27 cellular contexts compared by ENCODE assay signal in genomic region chr11:70606951-70607330, GRCh38.
DNase-seq lines count a peak whose midpoint lies in the region; ATAC-seq, FAIRE-seq and TF ChIP-seq lines count a peak whose summit lies in the region.
"Had no signal": no experiment of that assay in that cellular context is flagged by ENCODE, and none has a peak within 500 bp of the region (broad histone marks: within the 10 kb centered on the region; RNA-seq: fewer than 3 reads in every experiment).

No MANE protein-coding gene starts in this region.

- H3K79me1 ChIP-seq in H1 (ENCODE audit: low read depth, low read length), result no peaks in the 10 kb centered on the region; the same call in none of the 2 replicates
- no peaks in the 10 kb centered on the region for H3K79me1 ChIP-seq in neuronal stem cell (ENCODE audit: low read depth, low read length)

- H3K9ac ChIP-seq in H1 (replicated peaks in 1 of 4; ENCODE audit: extremely low read depth in 1 of 4, low read depth in 3 of 4, low read length in 3 of 4) (no peak overlapping the region), HepG2 (ENCODE audit: insufficient read depth, low read depth, low read length) (no peak overlapping the region), neuronal stem cell (ENCODE audit: low read depth, low read length, poor library complexity) (no peak overlapping the region)
- H3K9ac ChIP-seq: BLaER1 had no signal

- no peak overlapping the region for H3K4me2 ChIP-seq in H1 (ENCODE audit: insufficient read depth in 1 of 2, low read depth in 2 of 2, low read length in 2 of 2)
- H3K4me2 ChIP-seq in HepG2 (ENCODE audit: low read depth, low read length), result no peak overlapping the region
- H3K4me2 ChIP-seq in neuronal stem cell (ENCODE audit: insufficient read depth, low read length, poor library complexity, severe bottlenecking), result no peak overlapping the region
- H3K4me2 ChIP-seq: BLaER1 had no signal

- H4K8ac ChIP-seq in H1 (ENCODE audit: extremely low read depth, insufficient read depth, low read length), result no peak overlapping the region
- no peak overlapping the region for H4K8ac ChIP-seq in neuronal stem cell (ENCODE audit: low read depth, low read length)

- H3K56ac ChIP-seq in H1 (replicated peaks; ENCODE audit: insufficient read length, low read depth, low read length), result no peak overlapping the region

- no peak overlapping the region for H2BK20ac ChIP-seq in H1 (ENCODE audit: low read length)

- TF ChIP-seq EP300 in H1 (IDR thresholded peaks at IDR 0.05; ENCODE audit: borderline replicate concordance in 1 of 2, low read depth in 2 of 2, low read length in 2 of 2), result no peak
- TF ChIP-seq EP300 in HepG2 (IDR thresholded peaks at IDR 0.05; ENCODE audit: low read depth in 2 of 2, low read length in 2 of 2), result no peak
- no peak for TF ChIP-seq EP300 in HepG2 (CRISPR knock-in tag; IDR thresholded peaks at IDR 0.05; ENCODE audit: borderline replicate concordance)

- H2BK12ac ChIP-seq in H1 (ENCODE audit: low read depth, low read length), result 0 out of 2 replicates have a peak overlapping the region, but pooled peaks have one; percentile 60
- no peak overlapping the region for H2BK12ac ChIP-seq in neuronal stem cell (ENCODE audit: low read length)

- H2AFZ ChIP-seq in H1 (ENCODE audit: low read length) (no peak overlapping the region), HepG2 (ENCODE audit: low read length) (no peak overlapping the region), neuronal stem cell (ENCODE audit: low read length) (no peak overlapping the region)

- H2BK15ac ChIP-seq in H1 (ENCODE audit: low read length), result no peak overlapping the region
- peak overlapping the region; percentile 5 for H2BK15ac ChIP-seq in neuronal stem cell (ENCODE audit: low read length)

- H4K20me1 ChIP-seq in H1 (replicated peaks in 1 of 2; ENCODE audit: control insufficient read depth in 1 of 2, insufficient read depth in 2 of 2, low read length in 2 of 2), result peaks cover 3 to 8% of the 10 kb centered on the region in 2 experiments
- peaks cover 18% of the 10 kb centered on the region; the same call in 1 of the 2 replicates for H4K20me1 ChIP-seq in HepG2 (ENCODE audit: insufficient read depth, low read length)

- no peak overlapping the region for H4K5ac ChIP-seq in H1 (ENCODE audit: insufficient read length, low read depth, low read length)

- ATAC-seq in HepG2 (no peak), mucosa of descending colon (no peak), GM21423 (IDR thresholded peaks at IDR 0.05; ENCODE audit: unreplicated experiment) (no peak)
- ATAC-seq: GM12878 had no signal

- H2BK5ac ChIP-seq in H1 (ENCODE audit: low read depth, low read length) (no peak overlapping the region), neuronal stem cell (ENCODE audit: low read length) (no peak overlapping the region)

- H3K4ac ChIP-seq in H1 (replicated peaks; ENCODE audit: insufficient read length, low read depth, low read length), result no peak overlapping the region
- no peak overlapping the region for H3K4ac ChIP-seq in neuronal stem cell (ENCODE audit: low read length)

- H3K27ac ChIP-seq in H1 (ENCODE audit: low read depth, low read length) (no peak overlapping the region), HepG2 (ENCODE audit: extremely low read length, insufficient read depth, low read length) (no peak overlapping the region), neuronal stem cell (replicated peaks; ENCODE audit: low read length) (no peak overlapping the region), RWPE1 (no peak overlapping the region)
- H3K27ac ChIP-seq: 22Rv1, BLaER1 had no signal

- H3K18ac ChIP-seq in H1 (ENCODE audit: extremely low read depth, low read length) (no peak overlapping the region), neuronal stem cell (ENCODE audit: low read length) (peak overlapping the region; percentile 63)

- H3K4me3 ChIP-seq in H1 (ENCODE audit: extremely low read depth in 1 of 4, insufficient read depth in 2 of 4, low read depth in 3 of 4, low read length in 4 of 4) (no peak overlapping the region), HepG2 (replicated peaks in 1 of 3; ENCODE audit: insufficient read depth in 1 of 3, low read depth in 2 of 3, low read length in 3 of 3) (no peak overlapping the region), mucosa of descending colon (no peak overlapping the region), neuronal stem cell (ENCODE audit: low read length in 2 of 2) (no peak overlapping the region)
- H3K4me3 ChIP-seq: BLaER1, GM12878 had no signal

- CTCF ChIA-PET in H1 (lab: Charles Lee; ENCODE audit: partially characterized antibody) (interaction anchor here (0.9 to 1.6 kb wide), 3 partner anchors 39 to 466 kb away, joined by 3 read pairs; no protein-coding TSS in a partner anchor), HepG2 (lab: Yijun Ruan, JAX; ENCODE audit: low intra/inter-chr PET ratio, low total read pairs) (no interaction called here), RWPE1 (lab: Yijun Ruan, JAX) (no interaction called here)

- H3K23ac ChIP-seq in H1 (ENCODE audit: insufficient read length), result no peak overlapping the region
- H3K23ac ChIP-seq in neuronal stem cell (ENCODE audit: low read depth, low read length, poor library complexity), result no peak overlapping the region

- TF ChIP-seq CTCF in H1 (IDR thresholded peaks at IDR 0.05; ENCODE audit: control extremely low read depth in 1 of 3, insufficient read depth in 1 of 3, low read depth in 1 of 3, low read length in 3 of 3) (no peak), HepG2 (CRISPR knock-in tag; IDR thresholded peaks at IDR 0.05) (no peak), mucosa of descending colon (IDR thresholded peaks at IDR 0.05) (no peak), RWPE1 (conservative IDR thresholded peaks at IDR 0.05; ENCODE audit: low read depth) (no peak)

- H3K14ac ChIP-seq in H1 (ENCODE audit: insufficient read length) (no peak overlapping the region), neuronal stem cell (ENCODE audit: low read length) (no peak overlapping the region)

- H4K91ac ChIP-seq in H1 (replicated peaks; ENCODE audit: insufficient read length, low read length), result no peak overlapping the region
- no peak overlapping the region for H4K91ac ChIP-seq in neuronal stem cell (ENCODE audit: low read depth, low read length, poor library complexity)

- H3K9me3 ChIP-seq in H1 (ENCODE audit: insufficient read depth in 2 of 2, low read depth in 1 of 2, low read length in 1 of 2), result no peaks in the 10 kb centered on the region
- H3K9me3 ChIP-seq in HepG2 (ENCODE audit: low read length), result no peaks in the 10 kb centered on the region
- H3K9me3 ChIP-seq in mucosa of descending colon, result no peaks in the 10 kb centered on the region
- H3K9me3 ChIP-seq in neuronal stem cell (replicated peaks in 1 of 2; ENCODE audit: control insufficient read depth in 2 of 2, insufficient read depth in 1 of 2, low read depth in 1 of 2, low read length in 2 of 2), result no peaks in the 10 kb centered on the region
- H3K9me3 ChIP-seq: BE2C, BLaER1 had no signal

- H3K4me1 ChIP-seq in H1 (replicated peaks in 1 of 4; ENCODE audit: control insufficient read depth in 3 of 4, insufficient read depth in 4 of 4, low read length in 3 of 4) (peaks cover 10 to 38% (median 21%) of the 10 kb centered on the region in 4 experiments), HepG2 (ENCODE audit: insufficient read depth, low read length) (peaks cover 15% of the 10 kb centered on the region), mucosa of descending colon (ENCODE audit: low read depth) (no peaks in the 10 kb centered on the region), neuronal stem cell (ENCODE audit: control insufficient read depth in 2 of 2, insufficient read depth in 1 of 2, low read depth in 1 of 2, low read length in 2 of 2) (peaks cover 23 to 28% of the 10 kb centered on the region in 2 donors)

- H3K36me3 ChIP-seq in H1 (ENCODE audit: control insufficient read depth in 2 of 4, insufficient read depth in 4 of 4, low read length in 3 of 4) (no peaks in the 10 kb centered on the region), HepG2 (replicated peaks in 1 of 2; ENCODE audit: control insufficient read depth in 1 of 2, insufficient read depth in 2 of 2, low read length in 2 of 2) (peaks cover 3 to 7% of the 10 kb centered on the region in 2 experiments; a peak in 3 of 5 replicates), mucosa of descending colon (ENCODE audit: low read depth) (no peaks in the 10 kb centered on the region), neuronal stem cell (replicated peaks in 1 of 2; ENCODE audit: control insufficient read depth in 2 of 2, insufficient read depth in 2 of 2, low read length in 2 of 2) (no peaks in the 10 kb centered on the region)
- H3K36me3 ChIP-seq: BE2C, BLaER1 had no signal

- H2BK120ac ChIP-seq in H1 (replicated peaks; ENCODE audit: low read depth, low read length) (no peak overlapping the region), neuronal stem cell (ENCODE audit: low read depth, low read length) (no peak overlapping the region)

- no peaks in the 10 kb centered on the region for H3K23me2 ChIP-seq in H1 (ENCODE audit: low read depth, low read length)

- intact Hi-C loops in HepG2 (cut with micrococcal nuclease; ENCODE audit: unreplicated experiment) (no loop called here), mucosa of descending colon (cut with DNase I, micrococcal nuclease) (no loop called here)

- 91% methylated on average over 8 of the region's 10 CpGs; no CpG with 5 or more reads in 1 of the 2 experiments for WGBS in H1 (ENCODE audit: extremely low coverage in 1 of 2, insufficient coverage in 1 of 2, insufficient read length in 1 of 2, insufficient replicate concordance in 2 of 2, low coverage in 1 of 2, low lambda C conversion rate in 2 of 2, missing lambda C conversion rate in 1 of 2), 2 experiments
- WGBS in HepG2 (ENCODE audit: low lambda C conversion rate), result 48% methylated on average over 3 of the region's 10 CpGs
- WGBS in neuronal stem cell (ENCODE audit: extremely low coverage in 2 of 2, insufficient read length in 2 of 2, insufficient replicate concordance in 1 of 2), 2 donors, result no CpG with 5 or more reads among the region's 10 CpGs

- in situ Hi-C loops in HepG2 (cut with HindIII; ENCODE audit: extremely low pct_ligation_motif_present, low pct_unique_long_range_greater_than_20kb), result no loop called here

- no peak for FAIRE-seq in H1 (lab: Jason Lieb, UNC)
- FAIRE-seq in HepG2 (lab: Jason Lieb, UNC), result no peak
- FAIRE-seq: A204.1, GM12878, GM12892, GM18507 had no signal

- TF ChIP-seq POLR2A in H1 (IDR thresholded peaks at IDR 0.05; ENCODE audit: control extremely low read depth in 1 of 2, low read depth in 2 of 2, low read length in 2 of 2) (no peak), HepG2 (IDR thresholded peaks at IDR 0.05; ENCODE audit: insufficient read depth in 1 of 2, low read depth in 2 of 2, low read length in 2 of 2) (no peak)

- H2AK5ac ChIP-seq in H1 (ENCODE audit: low read depth, low read length) (no peak overlapping the region; the same call in 1 of the 2 replicates), neuronal stem cell (ENCODE audit: low read depth, low read length) (peak overlapping the region; percentile 92)

- DNase-seq in H1 (ENCODE audit: low read depth in 1 of 2, low spot score in 2 of 2), result no peak
- DNase-seq in HepG2 (ENCODE audit: low spot score), result no peak
- peak in 2 of 3 donors; percentile 12 to 16 for DNase-seq in mucosa of descending colon
- no peak for DNase-seq in neuronal stem cell (ENCODE audit: low spot score)
- DNase-seq in activated gamma-delta T cell treated with Interleukin-2 at 50 U/mL for 16 hours, result no peak
- no peak for DNase-seq in hippocampal formation (lab: John Stamatoyannopoulos, UW)
- no peak for DNase-seq in RWPE1 (ENCODE audit: low spot score)
- DNase-seq: ACHN; BE2C; C1 segment of cervical spinal cord; CD4-positive, alpha-beta memory T cell; CD4-positive, CD25-positive, alpha-beta regulatory T cell; CD8-positive, alpha-beta memory T cell; COR-L47; DMS 273 treated with DMSO at 0.1 percent for 48 hours; DMS153; DMS53; DMS79; EL; GDM1 had no signal

- H3K27me3 ChIP-seq in H1 (replicated peaks in 1 of 4; ENCODE audit: control insufficient read depth in 3 of 4, extremely low read depth in 1 of 4, insufficient read depth in 3 of 4, low read length in 3 of 4), result no peaks in the 10 kb centered on the region
- H3K27me3 ChIP-seq in HepG2 (ENCODE audit: control insufficient read depth in 1 of 2, insufficient read depth in 2 of 2, low read length in 2 of 2), result no peaks in the 10 kb centered on the region
- H3K27me3 ChIP-seq in neuronal stem cell (ENCODE audit: control insufficient read depth in 3 of 3, insufficient read depth in 3 of 3, low read depth in 1 of 3, low read length in 3 of 3), result no peaks in the 10 kb centered on the region
- H3K27me3 ChIP-seq: BE2C had no signal

- no peak for TF ChIP-seq RAD21 in H1 (IDR thresholded peaks at IDR 0.05 in 1 of 2, conservative IDR thresholded peaks at IDR 0.05 in 1 of 2; ENCODE audit: low read depth in 2 of 2, low read length in 2 of 2)
- no peak for TF ChIP-seq RAD21 in HepG2 (CRISPR knock-in tag; IDR thresholded peaks at IDR 0.05)

- no TSS peak for BruUV-seq in HepG2 (replicated peaks; lab: Mats Ljungman, UMichigan)

- POLR2A ChIA-PET in H1 (lab: Charles Lee; ENCODE audit: partially characterized antibody), result interaction anchor here (1.0 kb wide), 1 partner anchor 39 kb away, joined by 4 read pairs; no protein-coding TSS in a partner anchor
- POLR2A ChIA-PET in HepG2 (lab: Yijun Ruan, JAX), result no interaction called here
- POLR2A ChIA-PET in RWPE1 (lab: Yijun Ruan, JAX; ENCODE audit: low non-redundant PET), result no interaction called here

- H3K79me2 ChIP-seq in H1 (ENCODE audit: control insufficient read depth in 1 of 2, insufficient read depth in 2 of 2, low read length in 2 of 2), result no peaks in the 10 kb centered on the region; a peak in 3 of 4 replicates
- H3K79me2 ChIP-seq in HepG2 (ENCODE audit: insufficient read depth, low read length), result no peaks in the 10 kb centered on the region

Comparison
In these comparisons a context has a peak if more than half of its experiments do, and no peak if none do; other contexts are left out.
1. DNase-seq: peak in mucosa of descending colon (2 of 3); none in H1 (0 of 2), HepG2 (single experiment), neuronal stem cell (single experiment), activated gamma-delta T cell treated with Interleukin-2 at 50 U/mL for 16 hours (single experiment), hippocampal formation (0 of 2) and RWPE1 (single experiment).